Comparison of ENCODE assay signal across 20 cellular contexts in genomic region chr3:114872588-114872987, GRCh38.
A peak's percentile ranks its signal among the peaks of the same experiment; 100 is the strongest.
DNase-seq lines count a peak whose midpoint lies in the region; ATAC-seq, FAIRE-seq and TF ChIP-seq lines count a peak whose summit lies in the region.
"Had no signal": no experiment of that assay in that cellular context is flagged by ENCODE, and none has a peak within 500 bp of the region (broad histone marks: within the 10 kb centered on the region; RNA-seq: fewer than 3 reads in every experiment).

No MANE protein-coding gene starts in this region.

- no peak overlapping the region for H3K4me3 Mint-ChIP-seq in activated CD4-positive, alpha-beta T cell treated with anti-CD3 and anti-CD28 coated beads for 36 hours
- H3K4me3 Mint-ChIP-seq: CD4-positive, alpha-beta T cell; GM23338 had no signal

- intact Hi-C loops in left ventricle myocardium inferior (cut with micrococcal nuclease) (no loop called here), cardiac septum (cut with DNase I) (no loop called here), pancreas (cut with DNase I) (no loop called here)
- intact Hi-C loops in activated CD4-positive, alpha-beta T cell treated with anti-CD3 and anti-CD28 coated beads for 36 hours (cut with DNase I, micrococcal nuclease) = no loop called here

- peak overlapping the region; percentile 17 for H3K27ac ChIP-seq in left ventricle myocardium inferior (replicated peaks)
- peak overlapping the region in 2 of 4 donors; percentile 9 to 57 for H3K27ac ChIP-seq in pancreas
- peak overlapping the region; percentile 35 for H3K27ac ChIP-seq in suprapubic skin

- H3K4me1 ChIP-seq in left ventricle myocardium inferior = peaks cover 59% of the 10 kb centered on the region
- peaks cover 33 to 53% (median 37%) of the 10 kb centered on the region in 3 donors for H3K4me1 ChIP-seq in pancreas
- H3K4me1 ChIP-seq in suprapubic skin = peaks cover 16% of the 10 kb centered on the region
- H3K4me1 ChIP-seq: Caco-2 had no signal

- TF ChIP-seq CTCF in left ventricle myocardium inferior (IDR thresholded peaks at IDR 0.05; ENCODE audit: borderline replicate concordance) (no peak), fibroblast of the aortic adventitia (IDR thresholded peaks at IDR 0.05; ENCODE audit: insufficient read depth, low read length) (no peak), pancreas (IDR thresholded peaks at IDR 0.05) (no peak), suprapubic skin (IDR thresholded peaks at IDR 0.05) (no peak)

- TF ChIP-seq EP300 in suprapubic skin (IDR thresholded peaks at IDR 0.05) = no peak

- peak in 3 of 4 donors; percentile 13 to 26 (median 20) for ATAC-seq in pancreas
- no peak for ATAC-seq in activated CD4-positive, alpha-beta T cell treated with anti-CD3 and anti-CD28 coated beads for 36 hours
- ATAC-seq: GM23338, K562 had no signal

- CTCF ChIA-PET in activated CD4-positive, alpha-beta T cell treated with anti-CD3 and anti-CD28 coated beads for 36 hours (lab: Charles Lee) = interaction anchor here (1.7 kb wide), 1 partner anchor 8 kb away, joined by 5 read pairs; no protein-coding TSS in a partner anchor

- no peaks in the 10 kb centered on the region for H3K36me3 Mint-ChIP-seq in activated CD4-positive, alpha-beta T cell treated with anti-CD3 and anti-CD28 coated beads for 36 hours (ENCODE audit: low read depth)

- H3K36me3 ChIP-seq in left ventricle myocardium inferior (no peaks in the 10 kb centered on the region), pancreas (no peaks in the 10 kb centered on the region), suprapubic skin (no peaks in the 10 kb centered on the region)

- DNase-seq in left ventricle myocardium inferior (no peak), cardiac septum (ENCODE audit: low spot score) (no peak), fibroblast of the aortic adventitia (ENCODE audit: low read depth) (peak; percentile 13), pancreas (no peak), suprapubic skin (ENCODE audit: low spot score in 2 of 2) (no peak), foreskin melanocyte (no peak), GM19238 (ENCODE audit: insufficient read length, low spot score) (no peak)
- DNase-seq in activated CD4-positive, alpha-beta T cell treated with anti-CD3 and anti-CD28 coated beads for 36 hours = no peak
- DNase-seq: Caco-2; CD4-positive, alpha-beta T cell; GDM1; MV-4-11; NCI-H1417; NCI-H187; NCI-H2227 treated with DMSO at 0.1 percent for 48 hours; NCI-H510A treated with DMSO at 0.1 percent for 48 hours; NCI-H82; SIG-M5 had no signal

- H3K27me3 ChIP-seq in left ventricle myocardium inferior (ENCODE audit: low read depth) (no peaks in the 10 kb centered on the region), pancreas (no peaks in the 10 kb centered on the region), suprapubic skin (no peaks in the 10 kb centered on the region)

- H3K4me3 ChIP-seq in left ventricle myocardium inferior (no peak overlapping the region), fibroblast of the aortic adventitia (ENCODE audit: low read depth, low read length) (no peak overlapping the region), pancreas (no peak overlapping the region), suprapubic skin (no peak overlapping the region)
- H3K4me3 ChIP-seq: GM23338, K562 had no signal

- H3K27me3 Mint-ChIP-seq in activated CD4-positive, alpha-beta T cell treated with anti-CD3 and anti-CD28 coated beads for 36 hours = no peaks in the 10 kb centered on the region
- H3K27me3 Mint-ChIP-seq: CD4-positive, alpha-beta T cell had no signal

- H3K9me3 ChIP-seq in left ventricle myocardium inferior (replicated peaks) = no peaks in the 10 kb centered on the region
- H3K9me3 ChIP-seq in pancreas = no peaks in the 10 kb centered on the region
- no peaks in the 10 kb centered on the region for H3K9me3 ChIP-seq in suprapubic skin
- H3K9me3 ChIP-seq: Caco-2 had no signal

- FAIRE-seq in pancreas (lab: Jason Lieb, UNC) = no peak
- FAIRE-seq: K562 had no signal

- WGBS in pancreas, 2 donors = 27 to 40% methylated on average over 1 of the region's 1 CpG
- WGBS in suprapubic skin = 44% methylated on average over 1 of the region's 1 CpG

- H3K4me1 Mint-ChIP-seq in activated CD4-positive, alpha-beta T cell treated with anti-CD3 and anti-CD28 coated beads for 36 hours = peaks cover 1% of the 10 kb centered on the region

- POLR2A ChIA-PET in activated CD4-positive, alpha-beta T cell treated with anti-CD3 and anti-CD28 coated beads for 36 hours (lab: Charles Lee) = no interaction called here

- H3K27ac Mint-ChIP-seq in activated CD4-positive, alpha-beta T cell treated with anti-CD3 and anti-CD28 coated beads for 36 hours = no peak overlapping the region
- H3K27ac Mint-ChIP-seq: CD4-positive, alpha-beta T cell; GM23338 had no signal

- no peaks in the 10 kb centered on the region for H3K9me3 Mint-ChIP-seq in activated CD4-positive, alpha-beta T cell treated with anti-CD3 and anti-CD28 coated beads for 36 hours (ENCODE audit: low read depth)
- H3K9me3 Mint-ChIP-seq: CD4-positive, alpha-beta T cell; GM23338 had no signal

- no peak for TF ChIP-seq POLR2A in suprapubic skin (IDR thresholded peaks at IDR 0.05)
